Comparison of ENCODE assay signal across 16 cellular contexts in genomic region chrX:44961817-44962607, GRCh38.
"Had no signal": no experiment of that assay in that cellular context is flagged by ENCODE, and none has a peak within 500 bp of the region (broad histone marks: within the 10 kb centered on the region; RNA-seq: fewer than 3 reads in every experiment).

No MANE protein-coding gene starts in this region.

- H3K27ac Mint-ChIP-seq: mesothelial cell of epicardium; stimulated activated effector memory CD8-positive, alpha-beta T cell treated with anti-CD3 and anti-CD28 coated beads, Interleukin-12 subunit alpha, Interleukin-12 subunit beta, amount 100 ng/mL, for 72 hours; T-helper 1 cell treated with Interleukin-12 subunit alpha and Interleukin-12 subunit beta and Interleukin-4 antibody, amounts not matched to agents 30 μg/mL and 1 μg/mL, for 36 hours; WTC11 had no signal

- H3K36me3 ChIP-seq: brain microvascular endothelial cell, lower lobe of right lung, transverse colon had no signal

- H3K4me3 ChIP-seq: hepatocyte, lower lobe of right lung, smooth muscle cell, transverse colon had no signal

- H3K27me3 ChIP-seq: brain microvascular endothelial cell, hepatocyte, transverse colon had no signal

- ATAC-seq: activated T-cell treated with anti-CD3 and anti-CD28 coated beads, Interleukin-2, amount 50 U/mL, for 72 hours; lower lobe of right lung; SK-N-SH treated with all-trans-retinoic acid at 6 μM for 48 hours; stimulated activated effector memory CD8-positive, alpha-beta T cell treated with anti-CD3 and anti-CD28 coated beads, Interleukin-12 subunit alpha, Interleukin-12 subunit beta, amount 100 ng/mL, for 72 hours; WTC11 had no signal

- H3K27ac ChIP-seq: brain microvascular endothelial cell, hepatocyte, lower lobe of right lung, transverse colon had no signal

- H3K4me3 Mint-ChIP-seq: mesothelial cell of epicardium; stimulated activated effector memory CD8-positive, alpha-beta T cell treated with anti-CD3 and anti-CD28 coated beads, Interleukin-12 subunit alpha, Interleukin-12 subunit beta, amount 100 ng/mL, for 72 hours; T-helper 1 cell treated with Interleukin-12 subunit alpha and Interleukin-12 subunit beta and Interleukin-4 antibody, amounts not matched to agents 30 μg/mL and 1 μg/mL, for 36 hours; WTC11 had no signal

- H3K9me3 ChIP-seq: lower lobe of right lung, transverse colon had no signal

- DNase-seq: activated CD4-positive, alpha-beta T cell treated with anti-CD3 and anti-CD28 coated beads for 48 hours; activated naive CD4-positive, alpha-beta T cell treated with Interleukin-2 at 50 U/mL for 16 hours; activated T-cell treated with anti-CD3 and anti-CD28 coated beads, Interleukin-2, amount 50 U/mL, for 72 hours; amniotic stem cell; brain microvascular endothelial cell; lower lobe of right lung; right cardiac atrium; SHP77; transverse colon had no signal

- H3K9me3 Mint-ChIP-seq: stimulated activated effector memory CD8-positive, alpha-beta T cell treated with anti-CD3 and anti-CD28 coated beads, Interleukin-12 subunit alpha, Interleukin-12 subunit beta, amount 100 ng/mL, for 72 hours; T-helper 1 cell treated with Interleukin-12 subunit alpha and Interleukin-12 subunit beta and Interleukin-4 antibody, amounts not matched to agents 30 μg/mL and 1 μg/mL, for 36 hours had no signal
